16 cellular contexts compared by ENCODE assay signal in the genomic region with DNA sequence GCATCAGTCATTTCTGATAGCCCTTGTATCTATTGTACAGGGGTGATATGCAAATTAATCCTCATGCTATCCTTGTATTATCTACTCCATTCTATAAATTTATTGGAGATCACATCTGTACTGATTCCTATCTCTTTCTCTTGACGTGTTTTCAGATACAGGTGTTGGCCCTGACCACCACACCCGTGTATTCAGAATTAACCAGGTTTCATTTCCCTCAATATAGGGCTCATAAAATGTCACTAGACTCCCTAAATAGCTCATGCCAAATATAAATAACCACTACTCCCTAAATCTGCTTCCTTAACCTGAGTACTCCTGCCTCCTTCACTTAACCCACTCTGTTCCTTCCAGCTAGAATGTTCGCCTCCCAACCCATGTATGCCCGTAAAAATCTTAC.
DNase-seq lines count a peak whose midpoint lies in the region; ATAC-seq and TF ChIP-seq lines count a peak whose summit lies in the region.
"Had no signal": no experiment of that assay in that cellular context is flagged by ENCODE, and none has a peak within 500 bp of the region (broad histone marks: within the 10 kb centered on the region; RNA-seq: fewer than 3 reads in every experiment).

No MANE protein-coding gene starts in this region.

- peak overlapping the region; percentile 38 for H3K4me2 ChIP-seq in OCI-LY3 (ENCODE audit: low read length)

- H3K27ac ChIP-seq in OCI-LY3 (ENCODE audit: low read length): peak overlapping the region; percentile 68
- H3K27ac ChIP-seq in CD4-positive, alpha-beta T cell (ENCODE audit: low read depth, low read length): no peak overlapping the region

- H3K4me3 Mint-ChIP-seq in memory B cell (peak overlapping the region; percentile 6), immature natural killer cell (no peak overlapping the region)
- H3K4me3 Mint-ChIP-seq in CD4-positive, alpha-beta T cell: no peak overlapping the region
- H3K4me3 Mint-ChIP-seq: CD14-positive monocyte; CD8-positive, alpha-beta T cell; H9; IgD-negative memory B cell had no signal

- H3K79me2 ChIP-seq in OCI-LY3 (ENCODE audit: low read length): no peaks in the 10 kb centered on the region

- H3K9me3 ChIP-seq in OCI-LY3 (ENCODE audit: insufficient read depth, low read length): no peaks in the 10 kb centered on the region
- no peaks in the 10 kb centered on the region for H3K9me3 ChIP-seq in CD4-positive, alpha-beta T cell (ENCODE audit: control insufficient read depth, low read length)

- no peaks in the 10 kb centered on the region for H3K36me3 Mint-ChIP-seq in memory B cell
- no peaks in the 10 kb centered on the region for H3K36me3 Mint-ChIP-seq in CD4-positive, alpha-beta T cell (ENCODE audit: low read depth)
- H3K36me3 Mint-ChIP-seq in immature natural killer cell: no peaks in the 10 kb centered on the region
- H3K36me3 Mint-ChIP-seq: CD8-positive, alpha-beta T cell; IgD-negative memory B cell had no signal

- H3K36me3 ChIP-seq in OCI-LY3 (replicated peaks; ENCODE audit: low read depth, low read length): no peaks in the 10 kb centered on the region

- H3K4me3 ChIP-seq in OCI-LY3 (ENCODE audit: low read length): no peak overlapping the region

- H3K9me3 Mint-ChIP-seq in memory B cell (no peaks in the 10 kb centered on the region), immature natural killer cell (peaks cover 0 to 14% (median 4%) of the 10 kb centered on the region in 6 donors)
- peaks cover 3% of the 10 kb centered on the region for H3K9me3 Mint-ChIP-seq in CD4-positive, alpha-beta T cell
- H3K9me3 Mint-ChIP-seq: CD8-positive, alpha-beta T cell; H9 had no signal

- no peak overlapping the region for H2AFZ ChIP-seq in OCI-LY3 (ENCODE audit: low read depth, low read length)

- ATAC-seq in GM19351 (IDR thresholded peaks at IDR 0.05; ENCODE audit: unreplicated experiment) (peak; percentile 40), memory B cell (ENCODE audit: low read depth) (no peak)
- no peak for ATAC-seq in CD4-positive, alpha-beta T cell (ENCODE audit: poor library complexity)
- ATAC-seq: CD8-positive, alpha-beta T cell; HepG2 had no signal

- H4K20me1 ChIP-seq in OCI-LY3 (ENCODE audit: insufficient read depth, low read length): no peaks in the 10 kb centered on the region

- POLR2A ChIA-PET in CD4-positive, alpha-beta T cell (lab: Charles Lee): no interaction called here

- peaks cover 28% of the 10 kb centered on the region for H3K4me1 ChIP-seq in OCI-LY3 (ENCODE audit: low read length)

- CTCF ChIA-PET in CD4-positive, alpha-beta T cell (lab: Charles Lee): no interaction called here

- H3K27ac Mint-ChIP-seq in memory B cell: peak overlapping the region; percentile 45
- H3K27ac Mint-ChIP-seq in CD4-positive, alpha-beta T cell: no peak overlapping the region
- no peak overlapping the region for H3K27ac Mint-ChIP-seq in immature natural killer cell
- H3K27ac Mint-ChIP-seq: CD14-positive monocyte; CD8-positive, alpha-beta T cell; H9; IgD-negative memory B cell had no signal

- no peak for TF ChIP-seq CTCF in OCI-LY3 (IDR thresholded peaks at IDR 0.05; ENCODE audit: low read depth, low read length)
- no peak for TF ChIP-seq CTCF in CD4-positive, alpha-beta T cell (IDR thresholded peaks at IDR 0.05)

- H3K4me1 Mint-ChIP-seq in memory B cell (peaks cover 26% of the 10 kb centered on the region), immature natural killer cell (no peaks in the 10 kb centered on the region)
- no peaks in the 10 kb centered on the region for H3K4me1 Mint-ChIP-seq in CD4-positive, alpha-beta T cell (ENCODE audit: low read depth)

- intact Hi-C loops in CD4-positive, alpha-beta T cell (cut with DNase I, micrococcal nuclease): no loop called here

- H3K9ac ChIP-seq in OCI-LY3 (ENCODE audit: low read length): no peak overlapping the region

- H3K27me3 ChIP-seq in OCI-LY3 (ENCODE audit: low read depth, low read length): no peaks in the 10 kb centered on the region
- no peaks in the 10 kb centered on the region for H3K27me3 ChIP-seq in CD4-positive, alpha-beta T cell (ENCODE audit: control insufficient read depth, insufficient read depth, low read length)

- no peaks in the 10 kb centered on the region for H3K27me3 Mint-ChIP-seq in memory B cell
- no peaks in the 10 kb centered on the region for H3K27me3 Mint-ChIP-seq in CD4-positive, alpha-beta T cell
- no peaks in the 10 kb centered on the region for H3K27me3 Mint-ChIP-seq in immature natural killer cell (ENCODE audit: low read depth in 3 of 3)
- H3K27me3 Mint-ChIP-seq: IgD-negative memory B cell had no signal

- no peak for DNase-seq in memory B cell (ENCODE audit: low spot score in 2 of 2)
- no peak for DNase-seq in NCI-H1092 (lab: John Stamatoyannopoulos, UW)
- no peak for DNase-seq in CD4-positive, alpha-beta T cell
- no peak for DNase-seq in activated naive CD4-positive, alpha-beta T cell treated with anti-CD3 and anti-CD28 coated beads, Interleukin-2, amount 50 U/mL, for 16 hours
- DNase-seq in immature natural killer cell: no peak
- DNase-seq: ACHN; Calu3; CD8-positive, alpha-beta T cell; DMS79 treated with DMSO at 0.1 percent for 48 hours; GF-D8; H9 had no signal
